In genomic region chr4:54092405-54092759, GRCh38 we compare ENCODE assay signal across 9 cellular contexts. TPM values are rescaled to one million over a fixed set of nuclear protein-coding genes. Genes with fewer than 3 reads are reported as not detected.
DNase-seq lines count a peak whose midpoint lies in the region; ATAC-seq and TF ChIP-seq lines count a peak whose summit lies in the region.
"Had no signal": no experiment of that assay in that cellular context is flagged by ENCODE, and none has a peak within 500 bp of the region (broad histone marks: within the 10 kb centered on the region; RNA-seq: fewer than 3 reads in every experiment).

No MANE protein-coding gene starts in this region.

- peaks cover 7% of the 10 kb centered on the region for H3K27me3 ChIP-seq in DND-41 (ENCODE audit: insufficient read depth, low read length, poor library complexity)

- H3K9me3 Mint-ChIP-seq in endothelial cell (ENCODE audit: unreplicated experiment) (no peaks in the 10 kb centered on the region), osteocyte (ENCODE audit: unreplicated experiment) (no peaks in the 10 kb centered on the region)
- no peaks in the 10 kb centered on the region for H3K9me3 Mint-ChIP-seq in activated naive CD4-positive, alpha-beta T cell treated with anti-CD3 and anti-CD28 coated beads, Interleukin-2, amount 50 U/mL, for 72 hours

- CTCF ChIA-PET in OCI-LY7 (lab: Charles Lee; ENCODE audit: unreplicated experiment) = no interaction called here

- H3K4me1 ChIP-seq in DND-41 (ENCODE audit: insufficient read depth, low read length) (peaks cover 14% of the 10 kb centered on the region), OCI-LY7 (ENCODE audit: insufficient read depth, low read length, poor library complexity, severe bottlenecking) (peaks cover 28% of the 10 kb centered on the region)

- peaks cover 41% of the 10 kb centered on the region for H3K4me1 Mint-ChIP-seq in endothelial cell (ENCODE audit: unreplicated experiment)
- peaks cover 8% of the 10 kb centered on the region for H3K4me1 Mint-ChIP-seq in osteocyte (ENCODE audit: unreplicated experiment)

- H3K36me3 ChIP-seq in DND-41 (ENCODE audit: insufficient read depth, low read length) (no peaks in the 10 kb centered on the region), OCI-LY7 (ENCODE audit: insufficient read depth, low read length) (no peaks in the 10 kb centered on the region)

- no peak for TF ChIP-seq CTCF in DND-41 (IDR thresholded peaks at IDR 0.05; ENCODE audit: borderline replicate concordance, extremely low read depth, low read length, poor library complexity, severe bottlenecking)
- TF ChIP-seq CTCF in OCI-LY7 (conservative IDR thresholded peaks at IDR 0.05; ENCODE audit: low read length) = no peak
- no peak for TF ChIP-seq CTCF in endothelial cell (IDR thresholded peaks at IDR 0.05; ENCODE audit: unreplicated experiment)
- no peak for TF ChIP-seq CTCF in osteocyte (IDR thresholded peaks at IDR 0.05)

- DNase-seq in DND-41 = no peak
- no peak for DNase-seq in OCI-LY7 (ENCODE audit: low spot score)
- no peak for DNase-seq in endothelial cell (ENCODE audit: low spot score)
- no peak for DNase-seq in osteocyte (ENCODE audit: extremely low spot score, unreplicated experiment)
- no peak for DNase-seq in 8988T
- DNase-seq in glomerular visceral epithelial cell (ENCODE audit: extremely low spot score) = no peak
- no peak for DNase-seq in CD1c-positive myeloid dendritic cell (ENCODE audit: extremely low spot score)
- no peak for DNase-seq in activated naive CD4-positive, alpha-beta T cell treated with anti-CD3 and anti-CD28 coated beads, Interleukin-2, amount 50 U/mL, for 72 hours (ENCODE audit: low spot score in 2 of 2)

- BruUV-seq in OCI-LY7 (replicated peaks; lab: Mats Ljungman, UMichigan) = no TSS peak

- H3K4me2 ChIP-seq in DND-41 (ENCODE audit: insufficient read depth, low read length) = peak overlapping the region; percentile 63
- H3K4me2 ChIP-seq in OCI-LY7 (ENCODE audit: low read length) = peak overlapping the region; percentile 82

- H3K27ac Mint-ChIP-seq in endothelial cell (ENCODE audit: unreplicated experiment) = no peak overlapping the region
- H3K27ac Mint-ChIP-seq in osteocyte (ENCODE audit: unreplicated experiment) = no peak overlapping the region
- no peak overlapping the region for H3K27ac Mint-ChIP-seq in activated naive CD4-positive, alpha-beta T cell treated with anti-CD3 and anti-CD28 coated beads, Interleukin-2, amount 50 U/mL, for 72 hours

- H3K4me3 Mint-ChIP-seq in endothelial cell (ENCODE audit: unreplicated experiment) = peak overlapping the region; percentile 38
- peak overlapping the region; percentile 91 for H3K4me3 Mint-ChIP-seq in osteocyte (ENCODE audit: unreplicated experiment)

- no peaks in the 10 kb centered on the region for H3K79me2 ChIP-seq in DND-41 (ENCODE audit: insufficient read depth, low read length)
- H3K79me2 ChIP-seq in OCI-LY7 (ENCODE audit: insufficient read depth, low read depth, low read length) = no peaks in the 10 kb centered on the region

- no peak for ATAC-seq in DND-41 (ENCODE audit: insufficient read depth, low read depth)
- ATAC-seq in activated naive CD4-positive, alpha-beta T cell treated with anti-CD3 and anti-CD28 coated beads, Interleukin-2, amount 50 U/mL, for 72 hours = no peak

- no peak overlapping the region for H3K27ac ChIP-seq in DND-41 (ENCODE audit: low read length)
- H3K27ac ChIP-seq in OCI-LY7 (ENCODE audit: low read depth, low read length, poor library complexity, severe bottlenecking) = no peak overlapping the region

- H2AFZ ChIP-seq in DND-41 (ENCODE audit: low read depth, low read length) (peak overlapping the region; percentile 78), OCI-LY7 (ENCODE audit: low read length) (peak overlapping the region; percentile 91)

- H3K9me2 ChIP-seq in OCI-LY7 (ENCODE audit: insufficient read depth, low read length) = no peaks in the 10 kb centered on the region

- H4K20me1 ChIP-seq in DND-41 (ENCODE audit: insufficient read depth, low read length) (no peaks in the 10 kb centered on the region), OCI-LY7 (ENCODE audit: insufficient read depth, low read length) (no peaks in the 10 kb centered on the region)

- H3K36me3 Mint-ChIP-seq in endothelial cell (ENCODE audit: low read depth, unreplicated experiment) (peaks cover 4% of the 10 kb centered on the region), osteocyte (ENCODE audit: unreplicated experiment) (no peaks in the 10 kb centered on the region)
- peaks cover 7 to 15% of the 10 kb centered on the region in 2 donors for H3K36me3 Mint-ChIP-seq in activated naive CD4-positive, alpha-beta T cell treated with anti-CD3 and anti-CD28 coated beads, Interleukin-2, amount 50 U/mL, for 72 hours

- H3K9me3 ChIP-seq in DND-41 (ENCODE audit: insufficient read depth, low read length, severe bottlenecking) = no peaks in the 10 kb centered on the region
- H3K9me3 ChIP-seq in OCI-LY7 (ENCODE audit: low read length) = no peaks in the 10 kb centered on the region

- H3K9ac ChIP-seq in DND-41 (ENCODE audit: low read depth, low read length) = peak overlapping the region; percentile 49

- H3K27me3 Mint-ChIP-seq in endothelial cell (ENCODE audit: unreplicated experiment) (peaks cover 32% of the 10 kb centered on the region), osteocyte (ENCODE audit: unreplicated experiment) (peaks cover 4% of the 10 kb centered on the region)

- intact Hi-C loops in OCI-LY7 (cut with micrococcal nuclease; ENCODE audit: unreplicated experiment) = no loop called here

- H3K4me3 ChIP-seq in DND-41 (ENCODE audit: low read depth in 1 of 2, low read length in 2 of 2) = peak overlapping the region in 1 of 2 experiments; percentile 58; a peak in 3 of 4 replicates
- H3K4me3 ChIP-seq in OCI-LY7 (ENCODE audit: low read depth, low read length, poor library complexity, severe bottlenecking) = peak overlapping the region; percentile 63

- POLR2A ChIA-PET in OCI-LY7 (lab: Charles Lee) = interaction anchor here (0.8 kb wide), 1 partner anchor 15 kb away, joined by 3 read pairs; no protein-coding TSS in a partner anchor

RNA-seq across cellular contexts. Expression of gene GSX2, which starts 7.6 kb away (rescaled TPM):
- total RNA-seq in OCI-LY7 (2014; rRNA removed; shearing (Covaris generic)) = not detected in 2 replicates
- total RNA-seq in OCI-LY7 (2022) = not detected in 2 replicates
- total RNA-seq in endothelial cell (ENCODE audit: unreplicated experiment) = not detected
- total RNA-seq in osteocyte = 0.35 and 0.47 TPM in 2 replicates
- total RNA-seq in activated naive CD4-positive, alpha-beta T cell treated with anti-CD3 and anti-CD28 coated beads, Interleukin-2, amount 50 U/mL, for 72 hours = not detected
- total RNA-seq: pulmonary artery endothelial cell had no signal

RNA-seq across cellular contexts. Expression of gene CHIC2, which starts 28.0 kb away (rescaled TPM):
- total RNA-seq in OCI-LY7 (2014; rRNA removed; shearing (Covaris generic)) = 38.6 and 45.0 TPM in 2 replicates
- total RNA-seq in OCI-LY7 (2022) (28.9 and 30.4 TPM in 2 replicates), endothelial cell (ENCODE audit: unreplicated experiment) (33.1 TPM), osteocyte (55.9 and 64.1 TPM in 2 replicates)
- total RNA-seq in activated naive CD4-positive, alpha-beta T cell treated with anti-CD3 and anti-CD28 coated beads, Interleukin-2, amount 50 U/mL, for 72 hours = 10 to 100 TPM; 13.3 to 16.3 TPM
